Comparison of ENCODE assay signal across 22 cellular contexts in the genomic region with DNA sequence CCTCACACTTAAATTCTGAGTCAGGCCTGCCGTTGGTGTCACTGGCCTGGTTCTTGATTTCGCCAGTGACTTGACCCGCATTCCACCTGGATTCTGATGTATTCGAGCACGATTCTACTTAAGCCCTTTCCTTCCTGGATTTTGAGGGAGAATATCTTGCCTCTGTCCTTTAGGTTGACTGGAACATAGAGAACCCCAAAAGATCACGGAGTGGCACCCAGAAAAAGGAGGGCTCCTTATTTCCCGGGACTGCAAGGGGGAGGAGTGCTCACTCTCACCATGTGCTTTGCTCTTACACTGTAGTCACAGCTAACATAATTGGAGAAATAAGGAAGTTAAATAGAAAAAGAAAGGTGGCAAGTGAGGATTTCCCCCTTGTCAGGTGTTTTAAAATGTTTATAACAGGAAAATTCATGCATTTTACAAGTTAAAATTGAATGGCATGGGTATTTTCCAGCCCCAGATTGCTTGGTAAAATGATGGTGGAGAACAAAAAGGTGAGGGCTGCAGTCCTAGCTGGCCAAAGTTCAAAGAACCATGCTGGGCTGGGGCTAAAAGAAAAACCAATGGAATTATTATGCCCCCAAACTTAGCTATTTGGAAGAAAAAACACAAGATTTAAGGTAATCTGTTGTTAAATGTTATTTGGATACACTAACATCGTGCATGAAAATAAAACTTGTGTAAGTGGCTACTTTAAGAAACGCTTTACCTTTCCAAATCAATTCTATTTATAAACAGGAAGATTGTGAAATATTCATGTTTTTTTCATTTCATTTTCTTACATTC. TPM values are rescaled to one million over a fixed set of nuclear protein-coding genes. Genes with fewer than 3 reads are reported as not detected.
DNase-seq lines count a peak whose midpoint lies in the region; ATAC-seq, FAIRE-seq and TF ChIP-seq lines count a peak whose summit lies in the region.
"Had no signal": no experiment of that assay in that cellular context is flagged by ENCODE, and none has a peak within 500 bp of the region (broad histone marks: within the 10 kb centered on the region; RNA-seq: fewer than 3 reads in every experiment).

No MANE protein-coding gene starts in this region.

- no peaks in the 10 kb centered on the region for H3K79me1 ChIP-seq in mesendoderm (ENCODE audit: low read length)

- H3K9me2 ChIP-seq in MM.1S (replicated peaks; ENCODE audit: insufficient read depth, low read length): no peaks in the 10 kb centered on the region

- H2AFZ ChIP-seq in MM.1S (ENCODE audit: low read length): no peak overlapping the region

- H3K4me3 Mint-ChIP-seq in WTC11: peak overlapping the region; percentile 3
- H3K4me3 Mint-ChIP-seq: activated CD4-positive, alpha-beta T cell treated with anti-CD3 and anti-CD28 coated beads for 36 hours; activated naive CD4-positive, alpha-beta T cell treated with anti-CD3 and anti-CD28 coated beads, Interleukin-2, amount 10 ng/mL, durations not matched to agents 7 days and 5 days; effector memory CD8-positive, alpha-beta T cell; nephron progenitor cell; T-helper 2 cell treated with Interferon-gamma antibody and Interleukin-4, amounts not matched to agents 5 μg/mL and 100 μg/mL, for 36 hours had no signal

- H3K4me2 ChIP-seq in mesendoderm (ENCODE audit: low read length) (no peak overlapping the region), MM.1S (ENCODE audit: low read depth, low read length) (no peak overlapping the region)

- H3K18ac ChIP-seq in mesendoderm (ENCODE audit: low read length): no peak overlapping the region

- CTCF ChIA-PET in WTC11 (lab: Charles Lee): interaction anchor here (0.7 to 2.3 kb wide), 3 partner anchors 9 to 1061 kb away, joined by 3 to 12 read pairs (median 4); a partner anchor contains a TSS

- H3K27me3 ChIP-seq in mesendoderm (ENCODE audit: insufficient read depth, low read length, poor library complexity) (peaks cover 39% of the 10 kb centered on the region), MM.1S (replicated peaks; ENCODE audit: insufficient read depth, low read length) (no peaks in the 10 kb centered on the region)

- TF ChIP-seq CTCF in 22Rv1 (IDR thresholded peaks at IDR 0.05): no peak
- TF ChIP-seq CTCF in GM13977 (IDR thresholded peaks at IDR 0.05; ENCODE audit: extremely low read depth, insufficient read depth, missing control alignments): no peak
- TF ChIP-seq CTCF in WTC11 (IDR thresholded peaks at IDR 0.05): no peak
- TF ChIP-seq CTCF in MM.1S (IDR thresholded peaks at IDR 0.05; ENCODE audit: low read length): no peak

- FAIRE-seq in RCC 7860 (lab: Jason Lieb, UNC): no peak
- FAIRE-seq: H54 had no signal

- no peaks in the 10 kb centered on the region for H3F3A ChIP-seq in MM.1S (ENCODE audit: insufficient read depth, low read length)

- H3K27ac ChIP-seq in 22Rv1 (peak overlapping the region; percentile 100), mesendoderm (ENCODE audit: low read depth, low read length) (no peak overlapping the region), MM.1S (ENCODE audit: low read length) (no peak overlapping the region)
- H3K27ac ChIP-seq: foreskin keratinocyte, thyroid gland had no signal

- WGBS in mesendoderm (ENCODE audit: extremely low coverage, insufficient coverage, low lambda C conversion rate): no CpG with 5 or more reads among the region's 9 CpGs

- no peak overlapping the region for H2AK5ac ChIP-seq in mesendoderm (ENCODE audit: low read length)

- H3K9ac ChIP-seq in mesendoderm (ENCODE audit: low read length) (no peak overlapping the region), MM.1S (ENCODE audit: low read length) (no peak overlapping the region)

- H3K4me1 ChIP-seq in mesendoderm (ENCODE audit: control insufficient read depth, low read depth, low read length): peaks cover 2% of the 10 kb centered on the region
- H3K4me1 ChIP-seq in MM.1S (ENCODE audit: low read length): no peaks in the 10 kb centered on the region
- H3K4me1 ChIP-seq: foreskin keratinocyte had no signal

- POLR2A ChIA-PET in WTC11 (lab: Charles Lee): no interaction called here

- H3K79me2 ChIP-seq in mesendoderm (ENCODE audit: control insufficient read depth, insufficient read depth, low read length) (no peaks in the 10 kb centered on the region), MM.1S (ENCODE audit: low read length) (no peaks in the 10 kb centered on the region)

- peaks cover 100% of the 10 kb centered on the region for H3K27me3 Mint-ChIP-seq in WTC11 (ENCODE audit: low read depth)

- no peak overlapping the region for H2BK15ac ChIP-seq in mesendoderm (replicated peaks; ENCODE audit: low read depth)

- no peaks in the 10 kb centered on the region for H3K36me3 Mint-ChIP-seq in WTC11

- in situ Hi-C loops in GM13977 (cut with MboI; ENCODE audit: low pct_unique_long_range_greater_than_20kb, low sequenced_read_pairs, unreplicated experiment): loop anchor here (25.0 kb wide), 2 partner anchors 924 to 1074 kb away; a partner anchor contains a TSS

- no peak overlapping the region for H3K23ac ChIP-seq in mesendoderm (ENCODE audit: low read length)

- DNase-seq in GM13977 (ENCODE audit: low spot score) (peak; percentile 11), WTC11 (ENCODE audit: low spot score) (no peak), mesendoderm (peak; percentile 51), T-helper 1 cell (no peak), RCC 7860 (ENCODE audit: low spot score) (no peak), MM.1S (no peak)
- DNase-seq: activated CD4-positive, alpha-beta T cell treated with anti-CD3 and anti-CD28 coated beads for 36 hours; activated CD8-positive, alpha-beta memory T cell treated with anti-CD3 and anti-CD28 coated beads, Interleukin-2, amount 50 U/mL, for 4 hours; activated naive CD4-positive, alpha-beta T cell treated with anti-CD3 and anti-CD28 coated beads, Interleukin-2, amount 10 ng/mL, durations not matched to agents 7 days and 5 days; effector memory CD8-positive, alpha-beta T cell; foreskin keratinocyte; KBM-7; NCI-H1694 treated with DMSO at 0.1 percent for 48 hours; nephron progenitor cell; right cardiac atrium; SIG-M5; stimulated activated CD4-positive, alpha-beta T cell treated with anti-CD3 and anti-CD28 coated beads, Interleukin-4, amount 100 ng/mL, for 1 hour; thyroid gland had no signal

- H3K9me3 Mint-ChIP-seq in WTC11: no peaks in the 10 kb centered on the region
- H3K9me3 Mint-ChIP-seq: nephron progenitor cell had no signal

- H2BK5ac ChIP-seq in mesendoderm (ENCODE audit: low read length): no peak overlapping the region

- peaks cover 50% of the 10 kb centered on the region for H3K4me1 Mint-ChIP-seq in WTC11
- H3K4me1 Mint-ChIP-seq: activated CD4-positive, alpha-beta T cell treated with anti-CD3 and anti-CD28 coated beads for 36 hours; activated naive CD4-positive, alpha-beta T cell treated with anti-CD3 and anti-CD28 coated beads, Interleukin-2, amount 10 ng/mL, durations not matched to agents 7 days and 5 days had no signal

- H3K9me3 ChIP-seq in MM.1S (replicated peaks; ENCODE audit: insufficient read depth, low read length): no peaks in the 10 kb centered on the region
- H3K9me3 ChIP-seq: thyroid gland had no signal

- H3K4me3 ChIP-seq in mesendoderm (ENCODE audit: low read length) (no peak overlapping the region), MM.1S (ENCODE audit: low read length) (no peak overlapping the region)
- H3K4me3 ChIP-seq: thyroid gland had no signal

- H3K36me3 ChIP-seq in mesendoderm (ENCODE audit: control insufficient read depth, insufficient read depth, low read length) (no peaks in the 10 kb centered on the region), MM.1S (replicated peaks; ENCODE audit: insufficient read depth, low read length) (no peaks in the 10 kb centered on the region)
- H3K36me3 ChIP-seq: thyroid gland had no signal

- H3K4ac ChIP-seq in mesendoderm (ENCODE audit: low read depth, low read length): no peak overlapping the region

- no peak for ATAC-seq in WTC11
- no peak for ATAC-seq in GM21367 (IDR thresholded peaks at IDR 0.05; ENCODE audit: unreplicated experiment)
- ATAC-seq: activated CD4-positive, alpha-beta T cell treated with anti-CD3 and anti-CD28 coated beads for 36 hours; effector memory CD8-positive, alpha-beta T cell; right cardiac atrium had no signal

- H2BK120ac ChIP-seq in mesendoderm (ENCODE audit: low read depth, low read length): no peak overlapping the region

- no peak overlapping the region for H4K5ac ChIP-seq in mesendoderm (ENCODE audit: low read length)

- H4K8ac ChIP-seq in mesendoderm (ENCODE audit: low read depth, low read length): no peak overlapping the region

- no peak overlapping the region for H3K56ac ChIP-seq in mesendoderm (ENCODE audit: low read length)

- H4K20me1 ChIP-seq in MM.1S (ENCODE audit: insufficient read depth, low read length): no peaks in the 10 kb centered on the region

- H3K27ac Mint-ChIP-seq in WTC11: no peak overlapping the region
- H3K27ac Mint-ChIP-seq: activated CD4-positive, alpha-beta T cell treated with anti-CD3 and anti-CD28 coated beads for 36 hours; activated naive CD4-positive, alpha-beta T cell treated with anti-CD3 and anti-CD28 coated beads, Interleukin-2, amount 10 ng/mL, durations not matched to agents 7 days and 5 days; effector memory CD8-positive, alpha-beta T cell; nephron progenitor cell; T-helper 2 cell treated with Interferon-gamma antibody and Interleukin-4, amounts not matched to agents 5 μg/mL and 100 μg/mL, for 36 hours had no signal

TF ChIP-seq in WTC11, 78 proteins besides CTCF, POLR2A, EP300 and RAD21:
- TF ChIP-seq, protein P1, sequence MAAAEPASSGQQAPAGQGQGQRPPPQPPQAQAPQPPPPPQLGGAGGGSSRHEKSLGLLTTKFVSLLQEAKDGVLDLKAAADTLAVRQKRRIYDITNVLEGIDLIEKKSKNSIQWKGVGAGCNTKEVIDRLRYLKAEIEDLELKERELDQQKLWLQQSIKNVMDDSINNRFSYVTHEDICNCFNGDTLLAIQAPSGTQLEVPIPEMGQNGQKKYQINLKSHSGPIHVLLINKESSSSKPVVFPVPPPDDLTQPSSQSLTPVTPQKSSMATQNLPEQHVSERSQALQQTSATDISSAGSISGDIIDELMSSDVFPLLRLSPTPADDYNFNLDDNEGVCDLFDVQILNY (CRISPR knock-in tag; IDR thresholded peaks at IDR 0.05): no peak

RNA-seq across cellular contexts. Expression of a gene that starts 8.9 kb away (rescaled TPM):
- total RNA-seq in WTC11 (2021): 0.21 to 0.34 TPM (median 0.28 TPM) in 3 replicates
- polyA plus RNA-seq in mesendoderm (2013, experiment 1 of 2): 0.07 TPM
- polyA plus RNA-seq in mesendoderm (2013, experiment 2 of 2): 0.07 TPM
- total RNA-seq: foreskin keratinocyte, right cardiac atrium had no signal
- polyA plus RNA-seq: foreskin keratinocyte, right cardiac atrium had no signal

RNA-seq across cellular contexts. Expression of a gene that starts 9.3 kb away (rescaled TPM):
- total RNA-seq in WTC11 (2021): 0.09 to 0.11 TPM in 2 of 3 replicates, not detected in the other
- 0.04 TPM for polyA plus RNA-seq in mesendoderm (2013, experiment 1 of 2)
- polyA plus RNA-seq in mesendoderm (2013, experiment 2 of 2): 0.01 TPM
- total RNA-seq: activated CD4-positive, alpha-beta T cell treated with anti-CD3 and anti-CD28 coated beads for 36 hours; foreskin keratinocyte; right cardiac atrium had no signal
- polyA plus RNA-seq: foreskin keratinocyte, right cardiac atrium had no signal

Comparison
In these comparisons a context has a peak if more than half of its experiments do, and no peak if none do; other contexts are left out.
1. DNase-seq: peak in GM13977 (single experiment) and mesendoderm (single experiment); none in WTC11 (single experiment), T-helper 1 cell (0 of 5), RCC 7860 (single experiment) and MM.1S (single experiment).